ENCODE assay signal across 10 cellular contexts in the genomic region with DNA sequence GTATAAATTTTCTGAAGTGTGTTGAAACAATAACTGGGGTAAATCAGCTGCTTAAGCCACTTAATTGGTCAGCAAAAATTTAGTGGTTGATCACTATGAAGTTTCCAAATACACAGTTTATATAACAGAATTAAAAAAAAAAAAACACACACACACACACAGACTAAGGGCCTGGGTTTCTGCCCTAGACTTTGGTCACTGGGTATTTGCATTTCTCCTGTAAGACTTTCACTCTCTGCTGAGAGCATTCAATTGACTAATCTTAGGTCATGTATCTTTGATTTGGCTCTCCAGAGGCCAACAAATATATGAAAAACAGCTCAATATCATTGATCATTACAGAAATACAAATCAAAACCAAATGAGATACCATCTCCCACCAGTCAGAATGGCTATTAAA.
"Had no signal": no experiment of that assay in that cellular context is flagged by ENCODE, and none has a peak within 500 bp of the region (broad histone marks: within the 10 kb centered on the region; RNA-seq: fewer than 3 reads in every experiment).

No MANE protein-coding gene starts in this region.

- H2AFZ ChIP-seq: GM23248 had no signal

- H3K36me3 ChIP-seq: HAP-1 had no signal

- H3K9me3 ChIP-seq: HAP-1 had no signal

- DNase-seq: GM23248, GOT3, H7, HFFc6, IMR-90, KG1 had no signal

- H3K27ac ChIP-seq: GM23248, HL-60 had no signal

- ATAC-seq: HCT116, K562 had no signal

- H3K4me3 ChIP-seq: GM23248, HAP-1, K562 had no signal

- H3K4me1 ChIP-seq: HAP-1 had no signal
